19 cellular contexts compared by ENCODE assay signal in the genomic region with DNA sequence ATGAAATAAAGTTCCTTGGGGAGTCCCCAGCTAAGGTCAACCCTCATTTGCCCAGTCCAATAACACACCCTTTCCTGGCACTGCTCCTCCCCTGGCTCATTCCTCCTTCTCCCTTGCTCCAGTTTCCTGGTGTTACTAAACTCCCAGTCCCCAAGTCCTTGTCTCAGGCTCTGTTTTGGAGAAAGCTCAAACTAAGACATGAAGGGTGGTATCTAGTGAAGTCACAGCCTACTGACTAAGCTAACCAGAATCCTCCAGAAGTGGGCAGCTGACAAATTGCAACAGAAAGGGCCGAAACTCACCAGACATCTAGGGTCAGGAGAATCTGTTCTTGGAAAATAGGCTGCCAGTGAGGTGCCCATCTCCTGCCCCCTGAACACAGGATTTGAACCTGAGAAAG.
DNase-seq lines count a peak whose midpoint lies in the region; ATAC-seq, FAIRE-seq and TF ChIP-seq lines count a peak whose summit lies in the region.
"Had no signal": no experiment of that assay in that cellular context is flagged by ENCODE, and none has a peak within 500 bp of the region (broad histone marks: within the 10 kb centered on the region; RNA-seq: fewer than 3 reads in every experiment).

No MANE protein-coding gene starts in this region.

- peak; percentile 43 for DNase-seq in activated effector memory CD4-positive, alpha-beta T cell treated with anti-CD3 and anti-CD28 coated beads, Interleukin-2, amount 50 U/mL, for 16 hours
- no peak for DNase-seq in activated effector memory CD4-positive, alpha-beta T cell treated with Interleukin-2 at 50 U/mL for 16 hours
- DNase-seq in astrocyte of the hippocampus (ENCODE audit: low read depth, low spot score): peak; percentile 60
- no peak for DNase-seq in HepG2 (ENCODE audit: low spot score)
- peak; percentile 85 for DNase-seq in stromal cell of bone marrow (ENCODE audit: low read depth)
- no peak for DNase-seq in superior temporal gyrus (ENCODE audit: extremely low spot score)
- no peak for DNase-seq in activated naive CD4-positive, alpha-beta T cell treated with anti-CD3 and anti-CD28 coated beads for 36 hours
- DNase-seq: activated CD4-positive, CD25-positive, alpha-beta regulatory T cell; activated CD8-positive, alpha-beta memory T cell treated with anti-CD3 and anti-CD28 coated beads, Interleukin-2, amount 10 ng/mL, durations not matched to agents 7 days and 5 days; Calu3; effector memory CD4-positive, alpha-beta T cell; NCI-H1048; ovary; RPMI8226; substantia nigra had no signal

- intact Hi-C loops in HepG2 (cut with micrococcal nuclease; ENCODE audit: unreplicated experiment): loop anchor here (10.0 kb wide), 1 partner anchor 146 kb away; no protein-coding TSS in a partner anchor
- intact Hi-C loops in activated naive CD4-positive, alpha-beta T cell treated with anti-CD3 and anti-CD28 coated beads for 36 hours (cut with micrococcal nuclease): no loop called here

- BruUV-seq in HepG2 (replicated peaks; lab: Mats Ljungman, UMichigan): no TSS peak

- H3K27me3 ChIP-seq in HepG2 (ENCODE audit: control insufficient read depth in 1 of 2, insufficient read depth in 2 of 2, low read length in 2 of 2): peaks cover 2 to 4% of the 10 kb centered on the region in 2 experiments; a peak in 1 of 5 replicates
- H3K27me3 ChIP-seq: ovary had no signal

- H3K27ac ChIP-seq in HepG2 (ENCODE audit: extremely low read length, insufficient read depth, low read length): no peak overlapping the region
- H3K27ac ChIP-seq: 22Rv1, ovary had no signal

- no peaks in the 10 kb centered on the region for H3K79me2 ChIP-seq in HepG2 (ENCODE audit: insufficient read depth, low read length)

- H3K4me2 ChIP-seq in HepG2 (ENCODE audit: low read depth, low read length): no peak overlapping the region

- peaks cover 16% of the 10 kb centered on the region for H3K4me1 ChIP-seq in HepG2 (ENCODE audit: insufficient read depth, low read length)

- no peak overlapping the region for H3K27ac Mint-ChIP-seq in activated naive CD4-positive, alpha-beta T cell treated with anti-CD3 and anti-CD28 coated beads for 36 hours
- H3K27ac Mint-ChIP-seq: activated CD8-positive, alpha-beta memory T cell treated with anti-CD3 and anti-CD28 coated beads, Interleukin-2, amount 10 ng/mL, durations not matched to agents 7 days and 5 days; activated naive CD4-positive, alpha-beta T cell treated with anti-CD3 and anti-CD28 coated beads, Interleukin-2, amount 50 U/mL, for 72 hours had no signal

- no peak for FAIRE-seq in HepG2 (lab: Jason Lieb, UNC)
- FAIRE-seq: keratinocyte had no signal

- POLR2A ChIA-PET in HepG2 (lab: Yijun Ruan, JAX): no interaction called here

- no peaks in the 10 kb centered on the region for H3K36me3 Mint-ChIP-seq in activated naive CD4-positive, alpha-beta T cell treated with anti-CD3 and anti-CD28 coated beads for 36 hours (ENCODE audit: low read depth)
- H3K36me3 Mint-ChIP-seq: activated CD8-positive, alpha-beta memory T cell treated with anti-CD3 and anti-CD28 coated beads, Interleukin-2, amount 10 ng/mL, durations not matched to agents 7 days and 5 days; activated naive CD4-positive, alpha-beta T cell treated with anti-CD3 and anti-CD28 coated beads, Interleukin-2, amount 50 U/mL, for 72 hours had no signal

- H3K9ac ChIP-seq in HepG2 (ENCODE audit: insufficient read depth, low read depth, low read length): no peak overlapping the region

- in situ Hi-C loops in HepG2 (cut with HindIII; ENCODE audit: extremely low pct_ligation_motif_present, low pct_unique_long_range_greater_than_20kb): no loop called here

- no peaks in the 10 kb centered on the region for H4K20me1 ChIP-seq in HepG2 (ENCODE audit: insufficient read depth, low read length)

- no peaks in the 10 kb centered on the region for H3K9me3 ChIP-seq in HepG2 (ENCODE audit: low read length)
- H3K9me3 ChIP-seq: ovary had no signal

- no peak for TF ChIP-seq RAD21 in HepG2 (CRISPR knock-in tag; IDR thresholded peaks at IDR 0.05)

- no peaks in the 10 kb centered on the region for H3K36me3 ChIP-seq in HepG2 (replicated peaks in 1 of 2; ENCODE audit: control insufficient read depth in 1 of 2, insufficient read depth in 2 of 2, low read length in 2 of 2)
- H3K36me3 ChIP-seq: ovary had no signal

- 100% methylated on average over 1 of the region's 1 CpG for WGBS in HepG2 (ENCODE audit: low lambda C conversion rate)

- H3K4me1 Mint-ChIP-seq in activated naive CD4-positive, alpha-beta T cell treated with anti-CD3 and anti-CD28 coated beads for 36 hours (ENCODE audit: low read depth): no peaks in the 10 kb centered on the region
- H3K4me1 Mint-ChIP-seq: activated CD8-positive, alpha-beta memory T cell treated with anti-CD3 and anti-CD28 coated beads, Interleukin-2, amount 10 ng/mL, durations not matched to agents 7 days and 5 days had no signal

- H3K27me3 Mint-ChIP-seq in activated naive CD4-positive, alpha-beta T cell treated with anti-CD3 and anti-CD28 coated beads for 36 hours (ENCODE audit: low read depth): peaks cover 2% of the 10 kb centered on the region

- no peaks in the 10 kb centered on the region for H3K9me3 Mint-ChIP-seq in activated naive CD4-positive, alpha-beta T cell treated with anti-CD3 and anti-CD28 coated beads for 36 hours
- H3K9me3 Mint-ChIP-seq: activated naive CD4-positive, alpha-beta T cell treated with anti-CD3 and anti-CD28 coated beads, Interleukin-2, amount 50 U/mL, for 72 hours had no signal

- no peak for TF ChIP-seq EP300 in HepG2 (IDR thresholded peaks at IDR 0.05; ENCODE audit: low read depth in 2 of 2, low read length in 2 of 2)
- TF ChIP-seq EP300 in HepG2 (CRISPR knock-in tag; IDR thresholded peaks at IDR 0.05; ENCODE audit: borderline replicate concordance): no peak

- ATAC-seq in HepG2: no peak
- no peak for ATAC-seq in HG02642 (IDR thresholded peaks at IDR 0.05; ENCODE audit: poor library complexity, unreplicated experiment)
- ATAC-seq: activated CD8-positive, alpha-beta memory T cell treated with anti-CD3 and anti-CD28 coated beads, Interleukin-2, amount 10 ng/mL, durations not matched to agents 7 days and 5 days; activated naive CD4-positive, alpha-beta T cell treated with anti-CD3 and anti-CD28 coated beads, Interleukin-2, amount 50 U/mL, for 72 hours had no signal

- no peak for TF ChIP-seq POLR2A in HepG2 (IDR thresholded peaks at IDR 0.05; ENCODE audit: insufficient read depth in 1 of 2, low read depth in 2 of 2, low read length in 2 of 2)

- no peak overlapping the region for H3K4me3 ChIP-seq in HepG2 (replicated peaks in 1 of 3; ENCODE audit: insufficient read depth in 1 of 3, low read depth in 2 of 3, low read length in 3 of 3)
- H3K4me3 ChIP-seq: ovary had no signal

- CTCF ChIA-PET in HepG2 (lab: Yijun Ruan, JAX; ENCODE audit: low intra/inter-chr PET ratio, low total read pairs): no interaction called here
- CTCF ChIA-PET in activated naive CD4-positive, alpha-beta T cell treated with anti-CD3 and anti-CD28 coated beads for 36 hours (lab: Charles Lee): interaction anchor here (0.6 kb wide), 2 partner anchors 13 to 95 kb away, joined by 3 read pairs; no protein-coding TSS in a partner anchor

- no peak for TF ChIP-seq CTCF in HepG2 (CRISPR knock-in tag; IDR thresholded peaks at IDR 0.05)

- no peak overlapping the region for H2AFZ ChIP-seq in HepG2 (ENCODE audit: low read length)

- no peak overlapping the region for H3K4me3 Mint-ChIP-seq in activated naive CD4-positive, alpha-beta T cell treated with anti-CD3 and anti-CD28 coated beads for 36 hours
- H3K4me3 Mint-ChIP-seq: activated CD8-positive, alpha-beta memory T cell treated with anti-CD3 and anti-CD28 coated beads, Interleukin-2, amount 10 ng/mL, durations not matched to agents 7 days and 5 days had no signal

TF ChIP-seq in HepG2, 621 proteins besides CTCF, POLR2A, EP300 and RAD21 (continues in another document):
- no peak for TF ChIP-seq IRF1 (CRISPR knock-in tag; IDR thresholded peaks at IDR 0.05; ENCODE audit: low read depth)
- TF ChIP-seq PRDM15 (CRISPR knock-in tag; IDR thresholded peaks at IDR 0.05): peak; percentile 72; the same call in 1 of the 2 replicates

Comparison
In these comparisons a context has a peak if more than half of its experiments do, and no peak if none do; other contexts are left out.
1. DNase-seq: peak in activated effector memory CD4-positive, alpha-beta T cell treated with anti-CD3 and anti-CD28 coated beads, Interleukin-2, amount 50 U/mL, for 16 hours (single experiment), astrocyte of the hippocampus (single experiment) and stromal cell of bone marrow (single experiment); none in activated effector memory CD4-positive, alpha-beta T cell treated with Interleukin-2 at 50 U/mL for 16 hours (single experiment), HepG2 (single experiment), superior temporal gyrus (single experiment) and activated naive CD4-positive, alpha-beta T cell treated with anti-CD3 and anti-CD28 coated beads for 36 hours (single experiment).